Comparison of ENCODE assay signal across 8 cellular contexts in the genomic region with DNA sequence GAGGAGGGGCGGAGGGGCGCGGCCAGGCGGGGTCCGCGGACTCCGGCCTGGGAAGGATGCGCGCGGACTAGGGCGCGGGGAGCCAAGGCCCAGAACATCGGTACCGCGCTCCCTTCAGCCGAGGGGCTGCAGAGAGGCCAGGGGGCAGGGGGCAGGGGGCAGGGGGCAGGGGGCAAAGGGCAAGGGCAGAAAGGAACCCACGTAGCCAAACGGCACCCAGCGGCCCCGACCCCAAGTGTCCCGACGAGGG. TPM values are rescaled to one million over a fixed set of nuclear protein-coding genes. Genes with fewer than 3 reads are reported as not detected.
A peak's percentile ranks its signal among the peaks of the same experiment; 100 is the strongest.
DNase-seq lines count a peak whose midpoint lies in the region; ATAC-seq and TF ChIP-seq lines count a peak whose summit lies in the region.

No MANE protein-coding gene starts in this region.

- peak; percentile 16 for ATAC-seq in GM21737 (IDR thresholded peaks at IDR 0.05; ENCODE audit: unreplicated experiment)
- peak; percentile 45 for ATAC-seq in aorta (ENCODE audit: low FRiP score)

- WGBS in mesendoderm (ENCODE audit: extremely low coverage, insufficient coverage, low lambda C conversion rate) = no CpG with 5 or more reads among the region's 22 CpGs
- 0% methylated on average over 6 to 22 of the region's 22 CpGs for WGBS in aorta, 2 donors

- H3K4me3 Mint-ChIP-seq in chondrocyte (ENCODE audit: unreplicated experiment) = peak overlapping the region; percentile 81

- no peaks in the 10 kb centered on the region for H3K36me3 Mint-ChIP-seq in chondrocyte (ENCODE audit: low read depth)

- peak overlapping the region; percentile 93 for H3K56ac ChIP-seq in mesendoderm (ENCODE audit: low read length)

- H2AK5ac ChIP-seq in mesendoderm (ENCODE audit: low read length) = no peak overlapping the region

- peaks cover 2% of the 10 kb centered on the region for H3K27me3 ChIP-seq in mesendoderm (ENCODE audit: insufficient read depth, low read length, poor library complexity)
- H3K27me3 ChIP-seq in aorta (ENCODE audit: control insufficient read depth in 1 of 2, insufficient read depth in 2 of 2, low read length in 1 of 2) = no peaks in the 10 kb centered on the region

- H3K4me2 ChIP-seq in mesendoderm (ENCODE audit: low read length) = no peak overlapping the region

- H3K18ac ChIP-seq in mesendoderm (ENCODE audit: low read length) = peak overlapping the region; percentile 46

- H3K9ac ChIP-seq in mesendoderm (ENCODE audit: low read length) = peak overlapping the region; percentile 68

- intact Hi-C loops in aorta (cut with DNase I) = loop anchor here in 1 of 2 donors (10.0 kb wide), 1 partner anchor 213 kb away; a partner anchor contains a TSS

- H3K9me3 Mint-ChIP-seq in chondrocyte (ENCODE audit: low read depth) = no peaks in the 10 kb centered on the region

- H3K79me2 ChIP-seq in mesendoderm (ENCODE audit: control insufficient read depth, insufficient read depth, low read length) = no peaks in the 10 kb centered on the region

- H3K9me3 ChIP-seq in aorta (ENCODE audit: control insufficient read depth, low read length) = no peaks in the 10 kb centered on the region

- H3K27ac ChIP-seq in mesendoderm (ENCODE audit: low read depth, low read length) (no peak overlapping the region), aorta (ENCODE audit: low read depth in 1 of 2, low read length in 2 of 2) (no peak overlapping the region)

- H4K5ac ChIP-seq in mesendoderm (ENCODE audit: low read length) = no peak overlapping the region

- H3K23ac ChIP-seq in mesendoderm (ENCODE audit: low read length) = no peak overlapping the region

- peaks cover 2% of the 10 kb centered on the region for H3K79me1 ChIP-seq in mesendoderm (ENCODE audit: low read length)

- TF ChIP-seq POLR2A in NB4 (IDR thresholded peaks at IDR 0.05; ENCODE audit: extremely low read depth, insufficient read length) = no peak

- no peak overlapping the region for H2BK120ac ChIP-seq in mesendoderm (ENCODE audit: low read depth, low read length)

- H3K27ac Mint-ChIP-seq in chondrocyte (ENCODE audit: unreplicated experiment) = no peak overlapping the region

- no peak overlapping the region for H4K8ac ChIP-seq in mesendoderm (ENCODE audit: low read depth, low read length)

- H3K4me1 Mint-ChIP-seq in chondrocyte (ENCODE audit: low read depth) = peaks cover 23% of the 10 kb centered on the region

- no peak overlapping the region for H3K4ac ChIP-seq in mesendoderm (ENCODE audit: low read depth, low read length)

- H3K4me3 ChIP-seq in NB4 (ENCODE audit: low read depth, low read length) (peak overlapping the region; percentile 77), mesendoderm (ENCODE audit: low read length) (no peak overlapping the region), aorta (ENCODE audit: low read length in 2 of 2) (peak overlapping the region; percentile 72 to 80)

- DNase-seq in GM10266 (ENCODE audit: extremely low spot score) (peak; percentile 80), NB4 (ENCODE audit: low read depth) (no peak), chondrocyte (ENCODE audit: low spot score) (peak; percentile 75), mesendoderm (peak; percentile 45), aorta (peak in 1 of 2 donors; percentile 71), NCI-H526 treated with DMSO at 0.1 percent for 48 hours (lab: John Stamatoyannopoulos, UW) (no peak)
- no peak for DNase-seq in activated effector memory CD4-positive, alpha-beta T cell treated with Interleukin-2 at 50 U/mL for 16 hours

- no peak overlapping the region for H2BK5ac ChIP-seq in mesendoderm (ENCODE audit: low read length)

- no peaks in the 10 kb centered on the region for H3K27me3 Mint-ChIP-seq in chondrocyte (ENCODE audit: low read depth)

- TF ChIP-seq CTCF in GM10266 (IDR thresholded peaks at IDR 0.05; ENCODE audit: control insufficient read depth, insufficient read depth, low read depth, missing control alignments) (no peak), NB4 (IDR thresholded peaks at IDR 0.05; ENCODE audit: low read depth, low read length) (no peak), chondrocyte (IDR thresholded peaks at IDR 0.05) (no peak)

- no peak overlapping the region for H2BK15ac ChIP-seq in mesendoderm (replicated peaks; ENCODE audit: low read depth)

- no peaks in the 10 kb centered on the region for H3K36me3 ChIP-seq in mesendoderm (ENCODE audit: control insufficient read depth, insufficient read depth, low read length)
- H3K36me3 ChIP-seq in aorta (ENCODE audit: control insufficient read depth in 1 of 2, insufficient read depth in 2 of 2, low read length in 1 of 2) = no peaks in the 10 kb centered on the region

- peaks cover 7% of the 10 kb centered on the region for H3K4me1 ChIP-seq in mesendoderm (ENCODE audit: control insufficient read depth, low read depth, low read length)
- no peaks in the 10 kb centered on the region for H3K4me1 ChIP-seq in aorta (ENCODE audit: control insufficient read depth in 1 of 2, insufficient read depth in 2 of 2, low read length in 2 of 2)

RNA-seq across cellular contexts. Expression of a gene that starts 0.5 kb away (rescaled TPM):
- total RNA-seq in chondrocyte = 7.6 to 11.9 TPM (median 8.7 TPM) in 3 replicates
- 3.0 TPM for polyA plus RNA-seq in mesendoderm (2013, experiment 1 of 2)
- polyA plus RNA-seq in mesendoderm (2013, experiment 2 of 2) = 3.0 TPM
- total RNA-seq in aorta = 10 to 100 TPM in 1 of 2 donors, 1 to 10 TPM in 1; 7.8 to 15.1 TPM
- polyA plus RNA-seq in aorta = 1 to 10 TPM; 2.4 to 4.8 TPM

RNA-seq across cellular contexts. Expression of a gene that starts 54.0 kb away (rescaled TPM):
- total RNA-seq in chondrocyte = 4.2 to 7.3 TPM (median 5.2 TPM) in 3 replicates
- polyA plus RNA-seq in mesendoderm (2013, experiment 1 of 2) = 1.1 TPM
- 1.0 TPM for polyA plus RNA-seq in mesendoderm (2013, experiment 2 of 2)
- 10 to 100 TPM; 17.1 to 36.2 TPM for total RNA-seq in aorta
- 1 to 10 TPM; 5.5 to 6.6 TPM for polyA plus RNA-seq in aorta

Comparison
In these comparisons a context has a peak if more than half of its experiments do, and no peak if none do; other contexts are left out.
1. DNase-seq: peak in GM10266 (single experiment), chondrocyte (single experiment) and mesendoderm (single experiment); none in NB4 (single experiment), NCI-H526 treated with DMSO at 0.1 percent for 48 hours (single experiment) and activated effector memory CD4-positive, alpha-beta T cell treated with Interleukin-2 at 50 U/mL for 16 hours (single experiment).